In the genomic region with DNA sequence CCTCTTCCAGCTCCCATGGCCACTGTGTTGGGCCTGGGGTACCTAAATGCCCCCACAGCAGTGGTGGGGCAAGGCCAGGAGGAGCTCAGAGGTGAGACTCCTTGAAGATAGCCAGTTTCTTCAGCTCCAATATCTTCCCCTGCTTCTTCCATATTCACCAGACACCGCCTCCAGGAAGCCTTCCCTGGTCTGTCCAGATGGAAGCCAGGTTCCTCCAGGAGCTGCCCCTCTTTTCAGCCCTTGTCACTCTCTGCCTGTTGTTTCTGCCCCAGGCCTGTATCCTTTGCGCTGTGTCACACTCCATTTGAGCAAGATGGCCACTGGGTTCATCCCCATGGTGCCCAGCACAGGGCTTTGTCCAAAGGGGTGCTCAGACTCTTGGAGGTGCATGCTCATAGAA, we compare ENCODE assay signal across 28 cellular contexts.
"Had no signal": no experiment of that assay in that cellular context is flagged by ENCODE, and none has a peak within 500 bp of the region (broad histone marks: within the 10 kb centered on the region; RNA-seq: fewer than 3 reads in every experiment).

No MANE protein-coding gene starts in this region.

- H3K36me3 ChIP-seq: brain microvascular endothelial cell, Peyer's patch had no signal

- H3K9me3 ChIP-seq: Peyer's patch had no signal

- H3K27me3 Mint-ChIP-seq: activated B cell treated with CpG ODN at 0.5 μM for 24 hours; activated CD4-positive, alpha-beta memory T cell treated with anti-CD3 and anti-CD28 coated beads for 36 hours; activated naive CD8-positive, alpha-beta T cell; activated naive CD8-positive, alpha-beta T cell treated with anti-CD3 and anti-CD28 coated beads, Interleukin-2, amount 50 U/mL, for 24 hours had no signal

- H3K4me1 Mint-ChIP-seq: activated naive CD8-positive, alpha-beta T cell treated with anti-CD3 and anti-CD28 coated beads, Interleukin-2, amount 50 U/mL, for 24 hours had no signal

- H3K4me3 ChIP-seq: Peyer's patch had no signal

- H3K4me3 Mint-ChIP-seq: activated B cell treated with CpG ODN at 0.5 μM for 24 hours; activated CD4-positive, alpha-beta memory T cell treated with anti-CD3 and anti-CD28 coated beads for 36 hours; activated naive CD4-positive, alpha-beta T cell treated with anti-CD3 and anti-CD28 coated beads, Interleukin-2, amount 10 ng/mL, durations not matched to agents 7 days and 5 days; activated naive CD8-positive, alpha-beta T cell; activated naive CD8-positive, alpha-beta T cell treated with anti-CD3 and anti-CD28 coated beads, Interleukin-2, amount 50 U/mL, for 24 hours; activated T-cell treated with anti-CD3 and anti-CD28 coated beads, Interleukin-2, amount 50 U/mL, for 4 hours; activated T-helper 1 cell treated with anti-CD3 and anti-CD28 coated beads, Interleukin-12 subunit alpha, Interleukin-12 subunit beta, Interleukin-2, Interleukin-4 antibody, amounts not matched to agents 30 ng/mL and 10 ng/mL and 1 ng/mL, durations not matched to agents 14 hours and 24 hours and 36 hours; T-helper 2 cell treated with Interferon-gamma antibody and Interleukin-4, amounts not matched to agents 5 μg/mL and 100 μg/mL, for 36 hours had no signal

- H3K27ac Mint-ChIP-seq: activated B cell treated with CpG ODN at 0.5 μM for 24 hours; activated CD4-positive, alpha-beta memory T cell treated with anti-CD3 and anti-CD28 coated beads for 36 hours; activated naive CD4-positive, alpha-beta T cell treated with anti-CD3 and anti-CD28 coated beads, Interleukin-2, amount 10 ng/mL, durations not matched to agents 7 days and 5 days; activated naive CD8-positive, alpha-beta T cell; activated naive CD8-positive, alpha-beta T cell treated with anti-CD3 and anti-CD28 coated beads, Interleukin-2, amount 50 U/mL, for 24 hours; activated T-helper 1 cell treated with anti-CD3 and anti-CD28 coated beads, Interleukin-12 subunit alpha, Interleukin-12 subunit beta, Interleukin-2, Interleukin-4 antibody, amounts not matched to agents 30 ng/mL and 10 ng/mL and 1 ng/mL, durations not matched to agents 14 hours and 24 hours and 36 hours; T-helper 2 cell treated with Interferon-gamma antibody and Interleukin-4, amounts not matched to agents 5 μg/mL and 100 μg/mL, for 36 hours had no signal

- H3K4me1 ChIP-seq: Peyer's patch had no signal

- ATAC-seq: activated naive CD8-positive, alpha-beta T cell treated with anti-CD3 and anti-CD28 coated beads, Interleukin-2, amount 50 U/mL, for 24 hours; activated T-cell treated with anti-CD3 and anti-CD28 coated beads, Interleukin-2, amount 50 U/mL, for 4 hours had no signal

- H3K27me3 ChIP-seq: brain microvascular endothelial cell, Peyer's patch had no signal

- H3K36me3 Mint-ChIP-seq: activated CD4-positive, alpha-beta memory T cell treated with anti-CD3 and anti-CD28 coated beads for 36 hours; activated naive CD4-positive, alpha-beta T cell treated with anti-CD3 and anti-CD28 coated beads, Interleukin-2, amount 10 ng/mL, durations not matched to agents 7 days and 5 days; activated naive CD8-positive, alpha-beta T cell had no signal

- H3K9me3 Mint-ChIP-seq: activated B cell treated with CpG ODN at 0.5 μM for 24 hours; activated CD4-positive, alpha-beta memory T cell treated with anti-CD3 and anti-CD28 coated beads for 36 hours; activated naive CD4-positive, alpha-beta T cell treated with anti-CD3 and anti-CD28 coated beads, Interleukin-2, amount 10 ng/mL, durations not matched to agents 7 days and 5 days; activated naive CD8-positive, alpha-beta T cell treated with anti-CD3 and anti-CD28 coated beads, Interleukin-2, amount 50 U/mL, for 24 hours; activated T-cell treated with anti-CD3 and anti-CD28 coated beads, Interleukin-2, amount 50 U/mL, for 4 hours; activated T-helper 1 cell treated with anti-CD3 and anti-CD28 coated beads, Interleukin-12 subunit alpha, Interleukin-12 subunit beta, Interleukin-2, Interleukin-4 antibody, amounts not matched to agents 30 ng/mL and 10 ng/mL and 1 ng/mL, durations not matched to agents 14 hours and 24 hours and 36 hours; T-helper 2 cell treated with Interferon-gamma antibody and Interleukin-4, amounts not matched to agents 5 μg/mL and 100 μg/mL, for 36 hours had no signal

- H3K27ac ChIP-seq: brain microvascular endothelial cell, Peyer's patch, RWPE1 had no signal

- DNase-seq: activated B cell treated with CpG ODN at 0.5 μM for 24 hours; activated CD4-positive, alpha-beta memory T cell treated with anti-CD3 and anti-CD28 coated beads for 36 hours; activated CD4-positive, alpha-beta T cell treated with anti-CD3 and anti-CD28 coated beads for 4 hours; activated CD4-positive, alpha-beta T cell treated with anti-CD3 and anti-CD28 coated beads, Interleukin-2, amount 50 U/mL, for 1 hour; activated CD4-positive, CD25-positive, alpha-beta regulatory T cell treated with anti-CD3 and anti-CD28 coated beads, Interleukin-2, amount 50 U/mL, for 72 hours; activated CD8-positive, alpha-beta memory T cell treated with anti-CD3 and anti-CD28 coated beads, Interleukin-2, amount 50 U/mL, for 4 hours; activated effector memory CD4-positive, alpha-beta T cell treated with Interleukin-2 at 50 U/mL for 16 hours; activated naive CD4-positive, alpha-beta T cell treated with anti-CD3 and anti-CD28 coated beads, Interleukin-2, amount 10 ng/mL, durations not matched to agents 7 days and 5 days; activated naive CD8-positive, alpha-beta T cell treated with anti-CD3 and anti-CD28 coated beads, Interleukin-2, amount 50 U/mL, for 24 hours; activated T-cell treated with anti-CD3 and anti-CD28 coated beads for 4 hours; activated T-cell treated with anti-CD3 and anti-CD28 coated beads, Interleukin-2, amount 50 U/mL, for 4 hours; anterior cingulate cortex; brain microvascular endothelial cell; central memory CD4-positive, alpha-beta T cell; Karpas-422; KBM-7; NCI-H1105; NCI-H1417 treated with DMSO at 0.1 percent for 48 hours; NCI-H187 treated with DMSO at 0.1 percent for 48 hours; NCI-H2081; NCI-H345; NCI-H524 treated with DMSO at 0.1 percent for 48 hours; Peyer's patch; Right ventricle myocardium superior had no signal
